15 cellular contexts compared by ENCODE assay signal in genomic region chr13:51425410-51426042, GRCh38. TPM values are rescaled to one million over a fixed set of nuclear protein-coding genes. Genes with fewer than 3 reads are reported as not detected.
A peak's percentile ranks its signal among the peaks of the same experiment; 100 is the strongest.
DNase-seq lines count a peak whose midpoint lies in the region; ATAC-seq, FAIRE-seq and TF ChIP-seq lines count a peak whose summit lies in the region.
"Had no signal": no experiment of that assay in that cellular context is flagged by ENCODE, and none has a peak within 500 bp of the region (broad histone marks: within the 10 kb centered on the region; RNA-seq: fewer than 3 reads in every experiment).

No MANE protein-coding gene starts in this region.

- peaks cover 5% of the 10 kb centered on the region for H3K36me3 Mint-ChIP-seq in astrocyte (ENCODE audit: low read depth, unreplicated experiment)
- H3K36me3 Mint-ChIP-seq in chondrocyte (ENCODE audit: low read depth) = peaks cover 8% of the 10 kb centered on the region

- H3K4me2 ChIP-seq in astrocyte (ENCODE audit: low read length) (no peak overlapping the region), parathyroid adenoma (ENCODE audit: low read length) (peak overlapping the region; percentile 28)

- peak; percentile 87 for ATAC-seq in left ventricle myocardium superior
- no peak for ATAC-seq in GM18909 (IDR thresholded peaks at IDR 0.05; ENCODE audit: poor library complexity, unreplicated experiment)
- no peak for ATAC-seq in GM18861 (IDR thresholded peaks at IDR 0.05; ENCODE audit: unreplicated experiment)

- intact Hi-C loops in left ventricle myocardium superior (cut with micrococcal nuclease) = no loop called here

- H3K36me3 ChIP-seq in astrocyte (ENCODE audit: insufficient read depth, low read length) (peaks cover 11% of the 10 kb centered on the region), parathyroid adenoma (ENCODE audit: control insufficient read depth, insufficient read depth, low read length) (no peaks in the 10 kb centered on the region)

- TF ChIP-seq CTCF in astrocyte (IDR thresholded peaks at IDR 0.05; ENCODE audit: insufficient read depth, low read depth, low read length) (no peak), parathyroid adenoma (IDR thresholded peaks at IDR 0.05) (no peak), chondrocyte (IDR thresholded peaks at IDR 0.05) (no peak)

- peak; percentile 26 for FAIRE-seq in astrocyte (lab: Jason Lieb, UNC)

- peaks cover 3% of the 10 kb centered on the region for H3K4me1 ChIP-seq in astrocyte (ENCODE audit: insufficient read depth, low read length)
- H3K4me1 ChIP-seq in parathyroid adenoma = peaks cover 11% of the 10 kb centered on the region

- H3K27me3 Mint-ChIP-seq in astrocyte (ENCODE audit: low read depth, unreplicated experiment) = no peaks in the 10 kb centered on the region
- no peaks in the 10 kb centered on the region for H3K27me3 Mint-ChIP-seq in chondrocyte (ENCODE audit: low read depth)
- H3K27me3 Mint-ChIP-seq: naive B cell had no signal

- H3K9me3 ChIP-seq in astrocyte (ENCODE audit: insufficient read depth, low read depth, low read length) = no peaks in the 10 kb centered on the region
- no peaks in the 10 kb centered on the region for H3K9me3 ChIP-seq in parathyroid adenoma (ENCODE audit: control insufficient read depth, low read length)

- H3K79me2 ChIP-seq in astrocyte (ENCODE audit: insufficient read depth, low read length) = peaks cover 85% of the 10 kb centered on the region
- peaks cover 13% of the 10 kb centered on the region for H3K79me2 ChIP-seq in parathyroid adenoma

- H3K4me3 Mint-ChIP-seq in astrocyte (ENCODE audit: unreplicated experiment) = no peak overlapping the region
- no peak overlapping the region for H3K4me3 Mint-ChIP-seq in chondrocyte (ENCODE audit: unreplicated experiment)
- H3K4me3 Mint-ChIP-seq: activated T-helper 1 cell treated with anti-CD3 and anti-CD28 coated beads, Interleukin-12 subunit alpha, Interleukin-12 subunit beta, Interleukin-2, Interleukin-4 antibody, amounts not matched to agents 30 ng/mL and 10 ng/mL and 1 ng/mL, durations not matched to agents 14 hours and 24 hours and 36 hours; naive B cell had no signal

- H3K27ac ChIP-seq in astrocyte (ENCODE audit: low read depth, low read length) = no peak overlapping the region
- no peak overlapping the region for H3K27ac ChIP-seq in parathyroid adenoma
- H3K27ac ChIP-seq: coronary artery had no signal

- H3K4me3 ChIP-seq in astrocyte (ENCODE audit: insufficient read depth, low read depth, low read length) (no peak overlapping the region), parathyroid adenoma (ENCODE audit: low read depth, low read length) (no peak overlapping the region)
- H3K4me3 ChIP-seq: coronary artery had no signal

- H3K9me3 Mint-ChIP-seq in astrocyte (ENCODE audit: unreplicated experiment) (no peaks in the 10 kb centered on the region), chondrocyte (ENCODE audit: low read depth) (no peaks in the 10 kb centered on the region)
- H3K9me3 Mint-ChIP-seq: activated T-helper 1 cell treated with anti-CD3 and anti-CD28 coated beads, Interleukin-12 subunit alpha, Interleukin-12 subunit beta, Interleukin-2, Interleukin-4 antibody, amounts not matched to agents 30 ng/mL and 10 ng/mL and 1 ng/mL, durations not matched to agents 14 hours and 24 hours and 36 hours; naive B cell had no signal

- DNase-seq in GM03348 (ENCODE audit: low spot score) (peak; percentile 64), astrocyte (ENCODE audit: low read depth) (peak; percentile 47), left ventricle myocardium superior (no peak), medulla oblongata (ENCODE audit: extremely low spot score) (no peak), chondrocyte (ENCODE audit: low spot score) (no peak)
- DNase-seq: activated CD4-positive, alpha-beta T cell treated with anti-CD3 and anti-CD28 coated beads for 1 hour; naive B cell; NCI-H526; SHP77 treated with DMSO at 0.1 percent for 48 hours; stimulated activated CD4-positive, alpha-beta T cell treated with anti-CD3 and anti-CD28 coated beads, Interleukin-15, amount 100 ng/mL, for 24 hours had no signal

- no peak overlapping the region for H3K9ac ChIP-seq in astrocyte (ENCODE audit: low read length)
- H3K9ac ChIP-seq in parathyroid adenoma = no peak overlapping the region

- no peak overlapping the region for H3K27ac Mint-ChIP-seq in astrocyte (ENCODE audit: unreplicated experiment)
- no peak overlapping the region for H3K27ac Mint-ChIP-seq in chondrocyte (ENCODE audit: unreplicated experiment)
- H3K27ac Mint-ChIP-seq: activated T-helper 1 cell treated with anti-CD3 and anti-CD28 coated beads, Interleukin-12 subunit alpha, Interleukin-12 subunit beta, Interleukin-2, Interleukin-4 antibody, amounts not matched to agents 30 ng/mL and 10 ng/mL and 1 ng/mL, durations not matched to agents 14 hours and 24 hours and 36 hours had no signal

- H3K27me3 ChIP-seq in astrocyte (ENCODE audit: insufficient read depth, low read length) (no peaks in the 10 kb centered on the region), parathyroid adenoma (ENCODE audit: control insufficient read depth, insufficient read depth, low read length) (no peaks in the 10 kb centered on the region)

- H3K4me1 Mint-ChIP-seq in astrocyte (ENCODE audit: low read depth, unreplicated experiment) (peaks cover 42% of the 10 kb centered on the region), chondrocyte (ENCODE audit: low read depth) (peaks cover 44% of the 10 kb centered on the region)

- H2AFZ ChIP-seq in astrocyte (ENCODE audit: low read depth, low read length) (no peak overlapping the region), parathyroid adenoma (no peak overlapping the region)

- peaks cover 72% of the 10 kb centered on the region for H4K20me1 ChIP-seq in astrocyte (ENCODE audit: insufficient read depth, low read length)

RNA-seq across cellular contexts. Expression of gene INTS6, which starts 27.3 kb away (rescaled TPM):
- total RNA-seq in astrocyte (47.6 and 47.9 TPM in 2 replicates), left ventricle myocardium superior (23.5 TPM), chondrocyte (25.6 to 37.7 TPM (median 27.4 TPM) in 3 replicates)

Comparison
In these comparisons a context has a peak if more than half of its experiments do, and no peak if none do; other contexts are left out.
1. DNase-seq: peak in GM03348 (single experiment) and astrocyte (single experiment); none in left ventricle myocardium superior (single experiment), medulla oblongata (single experiment) and chondrocyte (single experiment).